In genomic region chr7:107505362-107505761, GRCh38 we compare ENCODE assay signal across 19 cellular contexts. TPM values are rescaled to one million over a fixed set of nuclear protein-coding genes. Genes with fewer than 3 reads are reported as not detected.
A peak's percentile ranks its signal among the peaks of the same experiment; 100 is the strongest.
DNase-seq lines count a peak whose midpoint lies in the region; FAIRE-seq and TF ChIP-seq lines count a peak whose summit lies in the region.
"Had no signal": no experiment of that assay in that cellular context is flagged by ENCODE, and none has a peak within 500 bp of the region (broad histone marks: within the 10 kb centered on the region; RNA-seq: fewer than 3 reads in every experiment).

No MANE protein-coding gene starts in this region.

- POLR2A ChIA-PET in activated CD4-positive, alpha-beta memory T cell treated with anti-CD3 and anti-CD28 coated beads for 36 hours (lab: Charles Lee) = no interaction called here

- CTCF ChIA-PET in activated CD4-positive, alpha-beta memory T cell treated with anti-CD3 and anti-CD28 coated beads for 36 hours (lab: Charles Lee) = no interaction called here

- no peak for TF ChIP-seq EP300 in stomach (IDR thresholded peaks at IDR 0.05)

- FAIRE-seq in bronchial epithelial cell (lab: Jason Lieb, UNC) (peak; percentile 43), HTR-8/SVneo (lab: Jason Lieb, UNC) (no peak)
- FAIRE-seq: GM12892, GM19239, H1, HepG2 had no signal

- intact Hi-C loops in stomach (cut with DNase I; ENCODE audit: low total_unique reads) = no loop called here
- intact Hi-C loops in activated CD4-positive, alpha-beta memory T cell treated with anti-CD3 and anti-CD28 coated beads for 36 hours (cut with micrococcal nuclease) = no loop called here

- peak overlapping the region in 3 of 5 donors; percentile 56 to 79 (median 75) for H3K27ac ChIP-seq in stomach
- H3K27ac ChIP-seq: BLaER1 treated with 17β-estradiol and CSF1 and Interleukin-3, amounts not matched to agents 10 nM and 100 nM had no signal

- peaks cover 10 to 13% (median 13%) of the 10 kb centered on the region in 4 donors for H3K4me1 ChIP-seq in stomach
- H3K4me1 ChIP-seq: HAP-1 had no signal

- no peaks in the 10 kb centered on the region for H3K36me3 Mint-ChIP-seq in activated CD4-positive, alpha-beta memory T cell treated with anti-CD3 and anti-CD28 coated beads for 36 hours

- peaks cover 26% of the 10 kb centered on the region for H3K4me1 Mint-ChIP-seq in activated CD4-positive, alpha-beta memory T cell treated with anti-CD3 and anti-CD28 coated beads for 36 hours (ENCODE audit: low read depth)

- DNase-seq in DMS53 (lab: John Stamatoyannopoulos, UW) (peak; percentile 25), DMS53 treated with DMSO at 0.1 percent for 48 hours (lab: John Stamatoyannopoulos, UW; ENCODE audit: unreplicated experiment) (no peak), bronchial epithelial cell (ENCODE audit: low read depth) (no peak), stomach (no peak), HTR-8/SVneo (ENCODE audit: insufficient read length, low spot score) (no peak), activated T-cell treated with anti-CD3 and anti-CD28 coated beads for 4 hours (no peak)
- no peak for DNase-seq in activated CD4-positive, alpha-beta memory T cell treated with anti-CD3 and anti-CD28 coated beads for 36 hours
- DNase-seq: 8988T; AML-193; CD4-positive, alpha-beta T cell; DND-41; GDM1 had no signal

- 95 to 100% (median 100%) methylated on average over 1 of the region's 1 CpG for WGBS in stomach, 5 donors

- no peaks in the 10 kb centered on the region for H3K27me3 Mint-ChIP-seq in activated CD4-positive, alpha-beta memory T cell treated with anti-CD3 and anti-CD28 coated beads for 36 hours
- H3K27me3 Mint-ChIP-seq: CD4-positive, alpha-beta T cell had no signal

- H3K36me3 ChIP-seq in bronchial epithelial cell (ENCODE audit: control insufficient read depth, insufficient read depth, low read length) = no peaks in the 10 kb centered on the region
- peaks cover 0 to 7% (median 5%) of the 10 kb centered on the region in 4 donors for H3K36me3 ChIP-seq in stomach
- H3K36me3 ChIP-seq: HAP-1 had no signal

- H3K4me3 Mint-ChIP-seq in activated CD4-positive, alpha-beta memory T cell treated with anti-CD3 and anti-CD28 coated beads for 36 hours = no peak overlapping the region
- H3K4me3 Mint-ChIP-seq: CD4-positive, alpha-beta T cell had no signal

- no peaks in the 10 kb centered on the region for H3K27me3 ChIP-seq in bronchial epithelial cell (ENCODE audit: control insufficient read depth, insufficient read depth, low read length)
- no peaks in the 10 kb centered on the region for H3K27me3 ChIP-seq in stomach
- H3K27me3 ChIP-seq: BLaER1 treated with 17β-estradiol and CSF1 and Interleukin-3, amounts not matched to agents 10 nM and 100 nM had no signal

- no peaks in the 10 kb centered on the region for H3K9me3 ChIP-seq in stomach
- H3K9me3 ChIP-seq: HAP-1 had no signal

- H3K4me3 ChIP-seq in bronchial epithelial cell (ENCODE audit: low read depth, low read length) (no peak overlapping the region), stomach (no peak overlapping the region)
- H3K4me3 ChIP-seq: BLaER1 treated with 17β-estradiol and CSF1 and Interleukin-3, amounts not matched to agents 10 nM and 100 nM; HAP-1 had no signal

- no peaks in the 10 kb centered on the region for H3K9me3 Mint-ChIP-seq in activated CD4-positive, alpha-beta memory T cell treated with anti-CD3 and anti-CD28 coated beads for 36 hours
- H3K9me3 Mint-ChIP-seq: CD4-positive, alpha-beta T cell had no signal

- TF ChIP-seq CTCF in bronchial epithelial cell (IDR thresholded peaks at IDR 0.05; ENCODE audit: insufficient read depth, low read length, severe bottlenecking) (no peak), stomach (IDR thresholded peaks at IDR 0.05) (no peak)

- TF ChIP-seq POLR2A in stomach (IDR thresholded peaks at IDR 0.05) = no peak

- H3K27ac Mint-ChIP-seq in activated CD4-positive, alpha-beta memory T cell treated with anti-CD3 and anti-CD28 coated beads for 36 hours = no peak overlapping the region
- H3K27ac Mint-ChIP-seq: CD4-positive, alpha-beta T cell had no signal

RNA-seq across cellular contexts. Expression of gene GPR22, which starts 35.5 kb away (rescaled TPM):
- total RNA-seq in bronchial epithelial cell (under 0.01 TPM in 1 of 2 replicates, not detected in the other), stomach (1 to 10 TPM in 1 of 5 donors, not detected in 4; 1.5 TPM)
- under 1 TPM in 1 of 3 donors, not detected in 2; 0.05 TPM for polyA plus RNA-seq in stomach
- not detected for total RNA-seq in activated CD4-positive, alpha-beta memory T cell treated with anti-CD3 and anti-CD28 coated beads for 36 hours
- total RNA-seq: CD4-positive, alpha-beta T cell; H1; HepG2; HT1080 had no signal
- polyA plus RNA-seq: HepG2 had no signal

RNA-seq across cellular contexts. Expression of gene COG5, which starts 58.4 kb away (rescaled TPM):
- 36.3 and 53.3 TPM in 2 replicates for total RNA-seq in bronchial epithelial cell
- total RNA-seq in stomach = 100 to 1,000 TPM in 1 of 5 donors, 10 to 100 TPM in 3, 1 to 10 TPM in 1; 7.5 to 285 (median 46.3) TPM
- polyA plus RNA-seq in stomach = 1 to 10 TPM; 5.2 to 7.8 (median 7.5) TPM
- total RNA-seq in activated CD4-positive, alpha-beta memory T cell treated with anti-CD3 and anti-CD28 coated beads for 36 hours = 10 to 100 TPM; 38.9 to 40.7 TPM

RNA-seq across cellular contexts. Expression of gene DUS4L, which starts 58.4 kb away (rescaled TPM):
- total RNA-seq in bronchial epithelial cell = 9.2 and 9.7 TPM in 2 replicates
- total RNA-seq in stomach = 10 to 100 TPM in 2 of 5 donors, 1 to 10 TPM in 1, not detected in 2; 7.6 to 14.5 (median 10.3) TPM
- 1 to 10 TPM; 4.0 to 5.5 (median 5.0) TPM for polyA plus RNA-seq in stomach
- total RNA-seq in activated CD4-positive, alpha-beta memory T cell treated with anti-CD3 and anti-CD28 coated beads for 36 hours = 10 to 100 TPM; 11.8 to 12.4 TPM
